ENCODE assay signal across 23 cellular contexts in genomic region chr10:48369501-48369900, GRCh38.
A peak's percentile ranks its signal among the peaks of the same experiment; 100 is the strongest.
DNase-seq lines count a peak whose midpoint lies in the region; TF ChIP-seq lines count a peak whose summit lies in the region.
"Had no signal": no experiment of that assay in that cellular context is flagged by ENCODE, and none has a peak within 500 bp of the region (broad histone marks: within the 10 kb centered on the region; RNA-seq: fewer than 3 reads in every experiment).

No MANE protein-coding gene starts in this region.

- no peak overlapping the region for H4K12ac ChIP-seq in trophoblast cell (ENCODE audit: low read depth, low read length)

- POLR2A ChIA-PET in HEK293 (lab: Yijun Ruan, JAX): no interaction called here

- peaks cover 19% of the 10 kb centered on the region for H3K9me3 Mint-ChIP-seq in mesothelial cell of epicardium

- H3K79me1 ChIP-seq in trophoblast cell (ENCODE audit: low read length): no peaks in the 10 kb centered on the region

- no peak overlapping the region for H3K14ac ChIP-seq in trophoblast cell (ENCODE audit: low read length)

- peaks cover 10% of the 10 kb centered on the region for H3K4me1 Mint-ChIP-seq in mesothelial cell of epicardium

- no peak overlapping the region for H2BK120ac ChIP-seq in trophoblast cell (ENCODE audit: insufficient read depth, low read length, poor library complexity)

- H4K8ac ChIP-seq in trophoblast cell (ENCODE audit: low read depth, low read length): no peak overlapping the region

- no peaks in the 10 kb centered on the region for H3K36me3 ChIP-seq in HEK293 (ENCODE audit: control insufficient read depth in 2 of 2, insufficient read depth in 1 of 2, low read length in 2 of 2)
- no peaks in the 10 kb centered on the region for H3K36me3 ChIP-seq in trophoblast cell (ENCODE audit: control insufficient read depth in 1 of 2, insufficient read depth in 2 of 2, low read length in 2 of 2)
- no peaks in the 10 kb centered on the region for H3K36me3 ChIP-seq in thyroid gland
- H3K36me3 ChIP-seq: BE2C had no signal

- DNase-seq in trophoblast cell: peak; percentile 79 to 92
- no peak for DNase-seq in thyroid gland
- DNase-seq in mesothelial cell of epicardium (ENCODE audit: low spot score in 2 of 2, unreplicated experiment in 2 of 2): no peak
- DNase-seq in stimulated activated CD4-positive, alpha-beta T cell treated with anti-CD3 and anti-CD28 coated beads, Interleukin-4, amount 100 ng/mL, for 1 hour: no peak
- DNase-seq in NCI-H1048 (lab: John Stamatoyannopoulos, UW): no peak
- DNase-seq: 8988T; ACHN; BE2C; C1 segment of cervical spinal cord; CD4-positive, alpha-beta memory T cell; CD4-positive, CD25-positive, alpha-beta regulatory T cell; CD8-positive, alpha-beta memory T cell; COR-L47; DMS 273 treated with DMSO at 0.1 percent for 48 hours; DMS153; DMS53; DMS79; DND-41; EL; GF-D8 had no signal

- H3K9ac ChIP-seq in trophoblast cell (ENCODE audit: low read length): no peak overlapping the region
- H3K9ac ChIP-seq: BLaER1 had no signal

- H2AFZ ChIP-seq in trophoblast cell (ENCODE audit: insufficient read depth, low read length, poor library complexity): no peak overlapping the region

- no peak overlapping the region for H3K23ac ChIP-seq in trophoblast cell (ENCODE audit: low read length)

- no peak overlapping the region for H2AK5ac ChIP-seq in trophoblast cell (ENCODE audit: low read length)

- H4K91ac ChIP-seq in trophoblast cell (ENCODE audit: low read depth, low read length): no peak overlapping the region

- H3K4me3 ChIP-seq in HEK293 (ENCODE audit: low read depth, low read length) (no peak overlapping the region), trophoblast cell (ENCODE audit: low read depth, low read length) (no peak overlapping the region), thyroid gland (replicated peaks in 1 of 3) (no peak overlapping the region)
- H3K4me3 ChIP-seq: BLaER1 had no signal

- TF ChIP-seq CTCF in HEK293 (tag by site-specific recombination; IDR thresholded peaks at IDR 0.05): no peak
- TF ChIP-seq CTCF in thyroid gland (IDR thresholded peaks at IDR 0.05): no peak
- no peak for TF ChIP-seq CTCF in mesothelial cell of epicardium (IDR thresholded peaks at IDR 0.05; ENCODE audit: unreplicated experiment)

- H3K9me3 ChIP-seq in HEK293 (ENCODE audit: control insufficient read depth, insufficient read depth, low read depth, low read length): no peaks in the 10 kb centered on the region
- no peaks in the 10 kb centered on the region for H3K9me3 ChIP-seq in trophoblast cell (ENCODE audit: insufficient read depth, low read depth, low read length)
- H3K9me3 ChIP-seq in thyroid gland: no peaks in the 10 kb centered on the region
- H3K9me3 ChIP-seq: BE2C had no signal

- intact Hi-C loops in thyroid gland (cut with DNase I): no loop called here

- H3K27me3 ChIP-seq in trophoblast cell (ENCODE audit: insufficient read depth, low read length): no peaks in the 10 kb centered on the region
- no peaks in the 10 kb centered on the region for H3K27me3 ChIP-seq in thyroid gland
- H3K27me3 ChIP-seq: BE2C, BLaER1 had no signal

- no peak overlapping the region for H3K4ac ChIP-seq in trophoblast cell (ENCODE audit: low read depth, low read length)

- no peaks in the 10 kb centered on the region for H3K27me3 Mint-ChIP-seq in mesothelial cell of epicardium (ENCODE audit: low read depth)
- H3K27me3 Mint-ChIP-seq: CD4-positive, alpha-beta memory T cell; CD4-positive, CD25-positive, alpha-beta regulatory T cell had no signal

- no peaks in the 10 kb centered on the region for H3K79me2 ChIP-seq in trophoblast cell (ENCODE audit: control insufficient read depth, insufficient read depth, low read length, poor library complexity)

- H3K27ac Mint-ChIP-seq in mesothelial cell of epicardium: no peak overlapping the region
- H3K27ac Mint-ChIP-seq: CD14-positive monocyte; CD4-positive, alpha-beta memory T cell; CD4-positive, CD25-positive, alpha-beta regulatory T cell; CD8-positive, alpha-beta memory T cell had no signal

- H3K4me3 Mint-ChIP-seq in mesothelial cell of epicardium: no peak overlapping the region
- H3K4me3 Mint-ChIP-seq: CD14-positive monocyte; CD4-positive, alpha-beta memory T cell; CD4-positive, CD25-positive, alpha-beta regulatory T cell; CD8-positive, alpha-beta memory T cell had no signal

- H2BK5ac ChIP-seq in trophoblast cell (ENCODE audit: low read depth, low read length, poor library complexity): no peak overlapping the region

- no peak overlapping the region for H2BK12ac ChIP-seq in trophoblast cell (ENCODE audit: low read length)

- H3K4me2 ChIP-seq in trophoblast cell (ENCODE audit: low read length): no peak overlapping the region
- H3K4me2 ChIP-seq: BLaER1 had no signal

- CTCF ChIA-PET in HEK293 (lab: Yijun Ruan, JAX): interaction anchor here (1.1 to 4.5 kb wide), 2 partner anchors 137 to 288 kb away, joined by 3 to 43 read pairs; no protein-coding TSS in a partner anchor

- H3K4me1 ChIP-seq in HEK293 (ENCODE audit: control insufficient read depth, insufficient read depth, low read length) (peaks cover 9% of the 10 kb centered on the region), trophoblast cell (ENCODE audit: control insufficient read depth in 1 of 2, insufficient read depth in 2 of 2, low read length in 2 of 2) (no peaks in the 10 kb centered on the region), thyroid gland (peaks cover 36 to 49% of the 10 kb centered on the region in 2 donors)
- H3K4me1 ChIP-seq: BE2C had no signal

- H3K36me3 Mint-ChIP-seq in mesothelial cell of epicardium: peaks cover 23% of the 10 kb centered on the region

- TF ChIP-seq POLR2A in thyroid gland (IDR thresholded peaks at IDR 0.05): no peak

- H3K18ac ChIP-seq in trophoblast cell (ENCODE audit: low read length): no peak overlapping the region

- H3K27ac ChIP-seq in HEK293 (ENCODE audit: extremely low read depth, low read depth, low read length) (no peak overlapping the region), trophoblast cell (ENCODE audit: low read depth, low read length) (no peak overlapping the region), thyroid gland (peak overlapping the region; percentile 28 to 47 (median 45))
- H3K27ac ChIP-seq: BLaER1 had no signal

TF ChIP-seq in HEK293, 187 proteins besides CTCF, POLR2A, EP300 and RAD21:
- TF ChIP-seq PRDM1 (tag by site-specific recombination; IDR thresholded peaks at IDR 0.05) (peak; percentile 59; the same call in 1 of the 2 replicates), KLF7 (tag by site-specific recombination; IDR thresholded peaks at IDR 0.05; ENCODE audit: borderline replicate concordance) (no peak)

Comparison
In these comparisons a context has a peak if more than half of its experiments do, and no peak if none do; other contexts are left out.
1. H3K27ac ChIP-seq: peak in thyroid gland (3 of 3); none in HEK293 (single experiment) and trophoblast cell (single experiment).
2. DNase-seq: peak in trophoblast cell (2 of 2); none in thyroid gland (0 of 2), mesothelial cell of epicardium (0 of 2), stimulated activated CD4-positive, alpha-beta T cell treated with anti-CD3 and anti-CD28 coated beads, Interleukin-4, amount 100 ng/mL, for 1 hour (single experiment) and NCI-H1048 (single experiment).